Comparison of ENCODE assay signal across 1 cellular context in the genomic region with DNA sequence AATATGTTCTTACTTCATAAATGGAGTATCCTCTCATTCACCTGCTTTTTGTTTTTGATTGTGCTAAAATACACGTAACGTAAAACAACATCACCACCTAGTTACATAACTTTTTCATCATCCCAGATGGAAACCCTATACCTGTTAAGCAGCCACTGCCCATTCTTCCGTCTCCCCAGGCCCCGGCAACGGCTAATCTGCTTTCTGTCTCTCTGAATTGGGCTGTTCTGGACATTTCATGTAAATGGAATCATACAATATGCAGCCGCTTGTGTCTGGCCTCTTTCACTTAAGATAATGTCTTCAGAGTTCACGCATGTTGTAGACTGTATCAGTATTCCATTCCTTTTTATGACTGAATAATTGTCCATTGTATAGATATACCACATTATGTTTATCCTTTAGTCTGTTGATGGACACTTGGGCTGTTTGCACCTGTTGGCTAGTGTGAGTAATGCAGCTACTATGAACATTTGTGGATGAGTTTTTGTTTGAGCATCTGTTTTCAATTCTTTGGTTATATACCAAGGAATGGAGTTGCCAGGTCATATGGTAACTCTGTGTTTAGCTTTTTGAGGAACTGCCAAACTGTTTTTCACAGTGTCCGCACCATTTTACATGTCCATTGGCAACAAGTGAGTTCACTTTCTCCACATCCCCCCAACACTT.
TF ChIP-seq lines count a peak whose summit lies in the region.

No MANE protein-coding gene starts in this region.

TF ChIP-seq in GM12878, 131 proteins besides CTCF, POLR2A, EP300 and RAD21:
- TF ChIP-seq, protein P1, sequence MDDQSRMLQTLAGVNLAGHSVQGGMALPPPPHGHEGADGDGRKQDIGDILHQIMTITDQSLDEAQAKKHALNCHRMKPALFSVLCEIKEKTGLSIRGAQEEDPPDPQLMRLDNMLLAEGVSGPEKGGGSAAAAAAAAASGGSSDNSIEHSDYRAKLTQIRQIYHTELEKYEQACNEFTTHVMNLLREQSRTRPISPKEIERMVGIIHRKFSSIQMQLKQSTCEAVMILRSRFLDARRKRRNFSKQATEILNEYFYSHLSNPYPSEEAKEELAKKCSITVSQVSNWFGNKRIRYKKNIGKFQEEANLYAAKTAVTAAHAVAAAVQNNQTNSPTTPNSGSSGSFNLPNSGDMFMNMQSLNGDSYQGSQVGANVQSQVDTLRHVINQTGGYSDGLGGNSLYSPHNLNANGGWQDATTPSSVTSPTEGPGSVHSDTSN (IDR thresholded peaks at IDR 0.05; ENCODE audit: insufficient replicate concordance, low read depth, low read length): peak; percentile 23
- TF ChIP-seq SPI1 (IDR thresholded peaks at IDR 0.05; ENCODE audit: borderline replicate concordance, insufficient read depth, low read depth, low read length) (peak; percentile 54), BRCA1 (IDR thresholded peaks at IDR 0.05; ENCODE audit: low read depth, low read length) (no peak), IKZF2 (IDR thresholded peaks at IDR 0.05) (0 out of 4 replicates have a peak, but pooled peaks of 1 of the 2 experiments have one; percentile 17)
- TF ChIP-seq, protein P2, sequence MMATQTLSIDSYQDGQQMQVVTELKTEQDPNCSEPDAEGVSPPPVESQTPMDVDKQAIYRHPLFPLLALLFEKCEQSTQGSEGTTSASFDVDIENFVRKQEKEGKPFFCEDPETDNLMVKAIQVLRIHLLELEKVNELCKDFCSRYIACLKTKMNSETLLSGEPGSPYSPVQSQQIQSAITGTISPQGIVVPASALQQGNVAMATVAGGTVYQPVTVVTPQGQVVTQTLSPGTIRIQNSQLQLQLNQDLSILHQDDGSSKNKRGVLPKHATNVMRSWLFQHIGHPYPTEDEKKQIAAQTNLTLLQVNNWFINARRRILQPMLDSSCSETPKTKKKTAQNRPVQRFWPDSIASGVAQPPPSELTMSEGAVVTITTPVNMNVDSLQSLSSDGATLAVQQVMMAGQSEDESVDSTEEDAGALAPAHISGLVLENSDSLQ (IDR thresholded peaks at IDR 0.05): peak; percentile 88
